34 cellular contexts compared by ENCODE assay signal in the genomic region with DNA sequence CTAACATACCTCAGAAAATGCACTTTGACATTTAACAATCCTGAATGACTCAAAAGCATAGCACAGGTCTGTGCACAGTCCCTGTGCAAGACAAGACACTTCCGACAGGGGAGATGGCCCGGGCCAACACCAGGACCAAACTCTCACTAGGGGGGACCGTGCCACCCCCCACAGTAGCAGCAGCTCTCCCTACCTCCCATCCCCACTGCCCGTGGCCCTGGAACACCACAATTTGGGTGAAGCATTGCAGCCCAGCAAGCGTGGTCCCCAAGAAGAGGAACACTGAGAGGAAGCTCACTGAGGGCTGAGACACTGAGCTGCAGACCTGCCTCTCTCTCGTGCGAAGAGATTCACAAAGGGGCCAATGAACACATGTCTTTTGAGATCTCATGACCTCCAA. TPM values are rescaled to one million over a fixed set of nuclear protein-coding genes. Genes with fewer than 3 reads are reported as not detected.
"Had no signal": no experiment of that assay in that cellular context is flagged by ENCODE, and none has a peak within 500 bp of the region (broad histone marks: within the 10 kb centered on the region; RNA-seq: fewer than 3 reads in every experiment).

No MANE protein-coding gene starts in this region.

- FAIRE-seq: astrocyte, bronchial epithelial cell, colon, endometrium, endothelial cell of umbilical vein, frontal cortex had no signal

- H3K4me3 Mint-ChIP-seq: activated B cell treated with CpG ODN at 0.5 μM for 24 hours; activated CD8-positive, alpha-beta T cell treated with anti-CD3 and anti-CD28 coated beads for 36 hours; activated naive CD4-positive, alpha-beta T cell treated with anti-CD3 and anti-CD28 coated beads, Interleukin-2, amount 10 ng/mL, durations not matched to agents 7 days and 5 days; activated T-cell treated with anti-CD3 and anti-CD28 coated beads, Interleukin-2, amount 50 U/mL, for 4 hours; activated T-helper 17 cell treated with anti-CD3 and anti-CD28 coated beads, Interleukin-2, amount 50 U/mL, for 72 hours; central memory CD8-positive, alpha-beta T cell; effector memory CD8-positive, alpha-beta T cell; T-helper 17 cell; T-helper 2 cell treated with Interferon-gamma antibody and Interleukin-4, amounts not matched to agents 5 μg/mL and 100 μg/mL, for 36 hours had no signal

- H3K36me3 ChIP-seq: brain microvascular endothelial cell, esophagus squamous epithelium, WERI-Rb-1 had no signal

- H3K27me3 ChIP-seq: brain microvascular endothelial cell had no signal

- H3K4me3 ChIP-seq: esophagus squamous epithelium had no signal

- H3K4me1 Mint-ChIP-seq: activated naive CD4-positive, alpha-beta T cell treated with anti-CD3 and anti-CD28 coated beads, Interleukin-2, amount 10 ng/mL, durations not matched to agents 7 days and 5 days; activated T-helper 17 cell treated with anti-CD3 and anti-CD28 coated beads, Interleukin-2, amount 50 U/mL, for 72 hours; central memory CD8-positive, alpha-beta T cell had no signal

- H3K27ac ChIP-seq: brain microvascular endothelial cell, epithelial cell of prostate, esophagus squamous epithelium had no signal

- DNase-seq: activated B cell treated with CpG ODN at 0.5 μM for 24 hours; activated CD4-positive, alpha-beta T cell treated with anti-CD3 and anti-CD28 coated beads for 48 hours; activated CD4-positive, alpha-beta T cell treated with anti-CD3 and anti-CD28 coated beads, Interleukin-2, amount 50 U/mL, for 1 hour; activated CD4-positive, alpha-beta T cell treated with anti-CD3 and anti-CD28 coated beads, Interleukin-2, amount 50 U/mL, for 48 hours; activated CD8-positive, alpha-beta memory T cell treated with anti-CD3 and anti-CD28 coated beads for 24 hours; activated CD8-positive, alpha-beta T cell treated with anti-CD3 and anti-CD28 coated beads for 36 hours; activated effector memory CD4-positive, alpha-beta T cell treated with anti-CD3 and anti-CD28 coated beads, Interleukin-2, amount 50 U/mL, for 16 hours; activated naive CD4-positive, alpha-beta T cell treated with anti-CD3 and anti-CD28 coated beads, Interleukin-2, amount 10 ng/mL, durations not matched to agents 7 days and 5 days; activated T-cell treated with anti-CD3 and anti-CD28 coated beads, Interleukin-2, amount 50 U/mL, for 4 hours; amniotic stem cell; anterior cingulate cortex; brain microvascular endothelial cell; cortex of kidney; dermis blood vessel endothelial cell; effector CD4-positive, alpha-beta T cell; effector memory CD8-positive, alpha-beta T cell; esophagus squamous epithelium; head of caudate nucleus; T-helper 1 cell; T-helper 17 cell; T1000; WERI-Rb-1 had no signal

- H3K9me3 ChIP-seq: esophagus squamous epithelium had no signal

- H3K9me3 Mint-ChIP-seq: activated B cell treated with CpG ODN at 0.5 μM for 24 hours; activated CD8-positive, alpha-beta T cell treated with anti-CD3 and anti-CD28 coated beads for 36 hours; activated naive CD4-positive, alpha-beta T cell treated with anti-CD3 and anti-CD28 coated beads, Interleukin-2, amount 10 ng/mL, durations not matched to agents 7 days and 5 days; activated naive CD4-positive, alpha-beta T cell treated with anti-CD3 and anti-CD28 coated beads, Interleukin-2, amount 50 U/mL, for 72 hours; activated T-cell treated with anti-CD3 and anti-CD28 coated beads, Interleukin-2, amount 50 U/mL, for 4 hours; activated T-helper 17 cell treated with anti-CD3 and anti-CD28 coated beads, Interleukin-2, amount 50 U/mL, for 72 hours; central memory CD8-positive, alpha-beta T cell; effector memory CD8-positive, alpha-beta T cell; T-helper 2 cell treated with Interferon-gamma antibody and Interleukin-4, amounts not matched to agents 5 μg/mL and 100 μg/mL, for 36 hours had no signal

- H3K27ac Mint-ChIP-seq: activated B cell treated with CpG ODN at 0.5 μM for 24 hours; activated CD8-positive, alpha-beta T cell treated with anti-CD3 and anti-CD28 coated beads for 36 hours; activated naive CD4-positive, alpha-beta T cell treated with anti-CD3 and anti-CD28 coated beads, Interleukin-2, amount 10 ng/mL, durations not matched to agents 7 days and 5 days; activated naive CD4-positive, alpha-beta T cell treated with anti-CD3 and anti-CD28 coated beads, Interleukin-2, amount 50 U/mL, for 72 hours; activated T-helper 17 cell treated with anti-CD3 and anti-CD28 coated beads, Interleukin-2, amount 50 U/mL, for 72 hours; effector memory CD8-positive, alpha-beta T cell; T-helper 17 cell; T-helper 2 cell treated with Interferon-gamma antibody and Interleukin-4, amounts not matched to agents 5 μg/mL and 100 μg/mL, for 36 hours had no signal

- H3K4me1 ChIP-seq: esophagus squamous epithelium had no signal

- H3K36me3 Mint-ChIP-seq: activated naive CD4-positive, alpha-beta T cell treated with anti-CD3 and anti-CD28 coated beads, Interleukin-2, amount 10 ng/mL, durations not matched to agents 7 days and 5 days; activated naive CD4-positive, alpha-beta T cell treated with anti-CD3 and anti-CD28 coated beads, Interleukin-2, amount 50 U/mL, for 72 hours had no signal

RNA-seq across cellular contexts. Expression of a gene that starts 26.0 kb away (rescaled TPM):
- total RNA-seq: fibroblast of villous mesenchyme had no signal
